In the genomic region with DNA sequence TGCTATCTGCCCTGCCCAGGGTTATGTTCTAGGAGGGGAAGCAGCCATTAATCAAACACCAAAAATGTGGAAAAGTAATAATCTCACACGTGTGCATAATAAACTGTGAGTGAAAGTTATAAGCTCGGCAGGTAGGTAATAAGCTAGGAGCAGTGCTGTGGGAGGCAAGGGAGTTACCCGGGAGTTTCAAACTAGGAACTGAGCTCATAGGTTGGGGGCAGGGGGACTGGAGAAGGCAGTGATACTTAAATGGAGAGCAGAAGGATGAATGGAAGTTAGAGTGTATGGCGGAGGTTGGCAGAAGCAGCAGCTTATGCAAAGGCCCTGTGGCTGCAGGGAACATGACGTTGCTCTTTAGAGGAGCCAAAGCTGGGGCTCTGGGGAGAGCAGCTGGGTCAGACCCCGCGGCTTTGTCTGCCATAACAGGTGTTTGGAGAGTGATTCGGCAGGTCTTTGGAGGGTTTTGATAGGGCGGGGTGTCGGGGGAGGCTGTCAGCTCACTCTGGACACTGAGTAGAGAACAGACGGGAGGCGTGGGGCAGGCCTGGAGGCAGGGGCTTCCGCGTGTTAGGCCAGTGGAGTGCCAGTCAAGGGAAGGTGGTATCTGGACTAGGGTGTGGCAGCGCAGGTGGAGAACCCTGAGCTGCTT, we compare ENCODE assay signal across 1 cellular context.
TF ChIP-seq lines count a peak whose summit lies in the region.

No MANE protein-coding gene starts in this region.

TF ChIP-seq in K562, 482 proteins besides CTCF, POLR2A, EP300 and RAD21 (continued from another document and continues in another):
- TF ChIP-seq GTF3C2 (IDR thresholded peaks at IDR 0.05; ENCODE audit: borderline replicate concordance, extremely low read depth, insufficient read length) (no peak), CGGBP1 (CRISPR knock-in tag; IDR thresholded peaks at IDR 0.05) (no peak), MTA2 (IDR thresholded peaks at IDR 0.05; ENCODE audit: low read depth) (no peak), STAT5A (IDR thresholded peaks at IDR 0.05; ENCODE audit: borderline replicate concordance, low read length) (no peak), TCF7 (IDR thresholded peaks at IDR 0.05; ENCODE audit: borderline replicate concordance) (no peak), FOXP4 (CRISPR knock-in tag; IDR thresholded peaks at IDR 0.05; ENCODE audit: borderline replicate concordance) (no peak), ZNF79 (CRISPR knock-in tag; IDR thresholded peaks at IDR 0.05; ENCODE audit: low read depth) (no peak), NBN (IDR thresholded peaks at IDR 0.05; ENCODE audit: low read depth) (no peak), E2F3 (CRISPR knock-in tag; IDR thresholded peaks at IDR 0.05) (no peak), HDAC2 (IDR thresholded peaks at IDR 0.05) (peak; percentile 59; the same call in 1 of the 2 replicates), BCOR (IDR thresholded peaks at IDR 0.05) (peak; percentile 88), CREB3 (tag; conservative IDR thresholded peaks at IDR 0.05; ENCODE audit: low read depth) (no peak), SRSF3 (IDR thresholded peaks at IDR 0.05; ENCODE audit: insufficient read depth, low read length) (no peak), SP1 (CRISPR knock-in tag; IDR thresholded peaks at IDR 0.05) (no peak), SRF (CRISPR knock-in tag; IDR thresholded peaks at IDR 0.05) (no peak), TFE3 (CRISPR knock-in tag; IDR thresholded peaks at IDR 0.05) (no peak), ZNF212 (CRISPR knock-in tag; IDR thresholded peaks at IDR 0.05) (no peak), ZNF197 (CRISPR knock-in tag; IDR thresholded peaks at IDR 0.05; ENCODE audit: low read depth) (no peak), NR1H2 (CRISPR knock-in tag; IDR thresholded peaks at IDR 0.05) (no peak), MYBL2 (IDR thresholded peaks at IDR 0.05; ENCODE audit: low read depth) (no peak), MYBL2 (CRISPR knock-in tag; IDR thresholded peaks at IDR 0.05; ENCODE audit: borderline replicate concordance) (no peak), RBM25 (IDR thresholded peaks at IDR 0.05; ENCODE audit: low read depth, low read length, severe bottlenecking) (peak; percentile 94), OTX1 (CRISPR knock-in tag; IDR thresholded peaks at IDR 0.05) (no peak), ZNF124 (CRISPR knock-in tag; IDR thresholded peaks at IDR 0.05) (no peak), SETDB1 (IDR thresholded peaks at IDR 0.05; ENCODE audit: low read length) (no peak), NFE2 (IDR thresholded peaks at IDR 0.05; ENCODE audit: low read depth) (peak; percentile 17; the same call in 1 of the 2 replicates), CBX5 (IDR thresholded peaks at IDR 0.05; ENCODE audit: borderline replicate concordance, low read depth) (no peak), HLTF (IDR thresholded peaks at IDR 0.05) (peak; percentile 37; the same call in 1 of the 2 replicates), ZNF316 (IDR thresholded peaks at IDR 0.05) (0 out of 2 replicates have a peak, but pooled peaks have one; percentile 18), PHB (CRISPR knock-in tag; IDR thresholded peaks at IDR 0.05) (no peak), PREB (CRISPR knock-in tag; IDR thresholded peaks at IDR 0.05) (no peak), ZNF57 (CRISPR knock-in tag; IDR thresholded peaks at IDR 0.05) (no peak), NFATC3 (IDR thresholded peaks at IDR 0.05) (no peak), SMAD4 (CRISPR knock-in tag; conservative IDR thresholded peaks at IDR 0.05) (no peak)
- TF ChIP-seq, protein P1, sequence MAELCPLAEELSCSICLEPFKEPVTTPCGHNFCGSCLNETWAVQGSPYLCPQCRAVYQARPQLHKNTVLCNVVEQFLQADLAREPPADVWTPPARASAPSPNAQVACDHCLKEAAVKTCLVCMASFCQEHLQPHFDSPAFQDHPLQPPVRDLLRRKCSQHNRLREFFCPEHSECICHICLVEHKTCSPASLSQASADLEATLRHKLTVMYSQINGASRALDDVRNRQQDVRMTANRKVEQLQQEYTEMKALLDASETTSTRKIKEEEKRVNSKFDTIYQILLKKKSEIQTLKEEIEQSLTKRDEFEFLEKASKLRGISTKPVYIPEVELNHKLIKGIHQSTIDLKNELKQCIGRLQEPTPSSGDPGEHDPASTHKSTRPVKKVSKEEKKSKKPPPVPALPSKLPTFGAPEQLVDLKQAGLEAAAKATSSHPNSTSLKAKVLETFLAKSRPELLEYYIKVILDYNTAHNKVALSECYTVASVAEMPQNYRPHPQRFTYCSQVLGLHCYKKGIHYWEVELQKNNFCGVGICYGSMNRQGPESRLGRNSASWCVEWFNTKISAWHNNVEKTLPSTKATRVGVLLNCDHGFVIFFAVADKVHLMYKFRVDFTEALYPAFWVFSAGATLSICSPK (IDR thresholded peaks at IDR 0.05; ENCODE audit: borderline replicate concordance): no peak
- TF ChIP-seq, protein P2, sequence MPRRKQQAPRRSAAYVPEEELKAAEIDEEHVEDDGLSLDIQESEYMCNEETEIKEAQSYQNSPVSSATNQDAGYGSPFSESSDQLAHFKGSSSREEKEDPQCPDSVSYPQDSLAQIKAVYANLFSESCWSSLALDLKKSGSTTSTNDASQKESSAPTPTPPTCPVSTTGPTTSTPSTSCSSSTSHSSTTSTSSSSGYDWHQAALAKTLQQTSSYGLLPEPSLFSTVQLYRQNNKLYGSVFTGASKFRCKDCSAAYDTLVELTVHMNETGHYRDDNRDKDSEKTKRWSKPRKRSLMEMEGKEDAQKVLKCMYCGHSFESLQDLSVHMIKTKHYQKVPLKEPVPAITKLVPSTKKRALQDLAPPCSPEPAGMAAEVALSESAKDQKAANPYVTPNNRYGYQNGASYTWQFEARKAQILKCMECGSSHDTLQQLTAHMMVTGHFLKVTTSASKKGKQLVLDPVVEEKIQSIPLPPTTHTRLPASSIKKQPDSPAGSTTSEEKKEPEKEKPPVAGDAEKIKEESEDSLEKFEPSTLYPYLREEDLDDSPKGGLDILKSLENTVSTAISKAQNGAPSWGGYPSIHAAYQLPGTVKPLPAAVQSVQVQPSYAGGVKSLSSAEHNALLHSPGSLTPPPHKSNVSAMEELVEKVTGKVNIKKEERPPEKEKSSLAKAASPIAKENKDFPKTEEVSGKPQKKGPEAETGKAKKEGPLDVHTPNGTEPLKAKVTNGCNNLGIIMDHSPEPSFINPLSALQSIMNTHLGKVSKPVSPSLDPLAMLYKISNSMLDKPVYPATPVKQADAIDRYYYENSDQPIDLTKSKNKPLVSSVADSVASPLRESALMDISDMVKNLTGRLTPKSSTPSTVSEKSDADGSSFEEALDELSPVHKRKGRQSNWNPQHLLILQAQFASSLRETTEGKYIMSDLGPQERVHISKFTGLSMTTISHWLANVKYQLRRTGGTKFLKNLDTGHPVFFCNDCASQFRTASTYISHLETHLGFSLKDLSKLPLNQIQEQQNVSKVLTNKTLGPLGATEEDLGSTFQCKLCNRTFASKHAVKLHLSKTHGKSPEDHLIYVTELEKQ (CRISPR knock-in tag; IDR thresholded peaks at IDR 0.05): no peak
- TF ChIP-seq, protein P3, sequence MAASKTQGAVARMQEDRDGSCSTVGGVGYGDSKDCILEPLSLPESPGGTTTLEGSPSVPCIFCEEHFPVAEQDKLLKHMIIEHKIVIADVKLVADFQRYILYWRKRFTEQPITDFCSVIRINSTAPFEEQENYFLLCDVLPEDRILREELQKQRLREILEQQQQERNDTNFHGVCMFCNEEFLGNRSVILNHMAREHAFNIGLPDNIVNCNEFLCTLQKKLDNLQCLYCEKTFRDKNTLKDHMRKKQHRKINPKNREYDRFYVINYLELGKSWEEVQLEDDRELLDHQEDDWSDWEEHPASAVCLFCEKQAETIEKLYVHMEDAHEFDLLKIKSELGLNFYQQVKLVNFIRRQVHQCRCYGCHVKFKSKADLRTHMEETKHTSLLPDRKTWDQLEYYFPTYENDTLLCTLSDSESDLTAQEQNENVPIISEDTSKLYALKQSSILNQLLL (CRISPR knock-in tag; IDR thresholded peaks at IDR 0.05; ENCODE audit: borderline replicate concordance): no peak
- TF ChIP-seq, protein P4, sequence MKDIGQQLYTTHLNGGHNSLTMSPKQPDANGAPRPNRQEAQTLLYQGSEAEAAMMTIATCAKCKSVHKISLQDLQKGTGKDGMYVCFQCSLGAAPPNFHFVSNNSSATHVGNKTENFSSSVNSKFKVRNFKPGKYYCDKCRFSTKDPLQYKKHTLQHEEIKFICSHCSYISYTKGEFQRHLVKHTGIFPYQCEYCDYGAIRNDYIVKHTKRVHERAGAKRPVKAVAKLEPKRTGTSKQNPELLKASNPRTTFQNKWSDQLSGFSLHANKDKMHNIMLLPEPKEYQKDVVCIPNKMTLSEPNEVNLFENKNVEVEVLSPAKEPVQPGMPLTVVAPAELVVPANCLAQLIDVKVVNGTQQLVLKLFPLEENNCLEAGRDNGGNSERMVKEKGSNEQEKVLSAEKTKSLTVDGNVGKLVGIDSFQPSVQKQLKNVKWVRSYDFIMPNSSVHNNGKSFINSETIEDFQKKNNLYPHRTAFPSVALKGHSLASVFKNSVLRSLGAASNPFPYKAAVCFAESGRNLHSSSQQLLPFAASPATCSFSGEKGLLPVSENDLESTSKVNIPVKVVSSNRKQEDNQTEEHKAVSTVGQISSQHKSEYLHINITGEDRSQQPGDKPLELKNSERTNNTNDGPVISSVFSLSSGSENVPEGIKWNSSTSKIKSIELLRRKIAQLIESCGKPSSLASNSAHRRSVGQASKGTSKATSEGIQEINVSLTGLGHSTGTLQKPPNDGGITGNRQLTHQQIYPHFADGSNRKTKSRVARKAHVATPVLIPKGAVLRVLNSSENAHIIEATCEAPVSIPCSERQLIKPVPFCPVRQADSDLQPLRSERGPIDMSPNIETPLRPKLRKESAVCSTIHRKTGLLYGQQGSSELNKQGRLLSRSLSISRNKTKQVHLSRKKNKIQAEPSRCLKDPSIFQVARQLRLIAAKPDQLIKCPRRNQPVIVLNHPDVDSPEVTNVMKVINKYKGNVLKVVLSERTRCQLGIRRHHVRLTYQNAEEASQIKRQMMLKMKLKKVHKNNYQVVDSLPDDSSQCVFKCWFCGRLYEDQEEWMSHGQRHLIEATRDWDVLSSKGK (CRISPR knock-in tag; IDR thresholded peaks at IDR 0.05): no peak
